In the genomic region with DNA sequence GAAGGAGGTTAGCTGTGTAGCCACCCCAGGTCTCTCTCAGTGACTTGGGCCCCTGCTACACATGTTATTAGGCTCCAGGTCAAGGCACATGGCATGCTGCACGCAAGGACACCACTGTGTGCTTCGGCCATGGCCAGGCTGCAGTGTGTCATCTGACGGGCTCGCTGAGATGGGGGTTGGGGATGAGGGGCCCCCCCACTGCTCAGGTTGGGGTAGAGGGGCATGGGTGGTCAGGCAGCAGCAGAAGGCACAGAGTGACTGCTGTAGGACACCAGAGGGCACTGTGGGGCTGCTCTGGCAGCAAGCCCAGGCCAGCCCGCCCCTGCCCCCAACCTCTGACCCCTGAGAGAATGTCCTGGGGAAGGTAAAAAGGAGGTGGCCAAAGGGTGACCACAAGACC, we compare ENCODE assay signal across 8 cellular contexts. TPM values are rescaled to one million over a fixed set of nuclear protein-coding genes. Genes with fewer than 3 reads are reported as not detected.
A peak's percentile ranks its signal among the peaks of the same experiment; 100 is the strongest.
DNase-seq lines count a peak whose midpoint lies in the region; ATAC-seq and TF ChIP-seq lines count a peak whose summit lies in the region.

No MANE protein-coding gene starts in this region.

- H3K36me3 ChIP-seq in DOHH2 (ENCODE audit: control insufficient read depth, low read length) (peaks cover 8% of the 10 kb centered on the region; the same call in 1 of the 2 replicates), IMR-90 (ENCODE audit: control insufficient read depth, insufficient read depth, low read length) (peaks cover 13% of the 10 kb centered on the region), neural cell (ENCODE audit: insufficient read depth, low read length) (no peaks in the 10 kb centered on the region)

- H2AK5ac ChIP-seq in IMR-90 (ENCODE audit: low read depth, low read length), result peak overlapping the region; percentile 78; the same call in 1 of the 2 replicates

- H3K79me1 ChIP-seq in IMR-90 (ENCODE audit: low read depth in 1 of 2, low read length in 2 of 2), result peaks cover 31 to 95% of the 10 kb centered on the region in 2 experiments

- H3K9me3 ChIP-seq in DOHH2 (ENCODE audit: control insufficient read depth, insufficient read depth, low read length), result no peaks in the 10 kb centered on the region
- H3K9me3 ChIP-seq in IMR-90 (ENCODE audit: control insufficient read depth, insufficient read depth, low read length), result no peaks in the 10 kb centered on the region
- no peaks in the 10 kb centered on the region for H3K9me3 ChIP-seq in neural cell (ENCODE audit: low read length)

- H4K20me1 ChIP-seq in DOHH2 (ENCODE audit: control insufficient read depth, insufficient read depth, low read depth, low read length) (peaks cover 4% of the 10 kb centered on the region), IMR-90 (ENCODE audit: insufficient read depth, low read length) (peaks cover 89% of the 10 kb centered on the region), neural cell (ENCODE audit: insufficient read depth) (no peaks in the 10 kb centered on the region)

- no peak overlapping the region for H2BK5ac ChIP-seq in IMR-90 (ENCODE audit: low read depth, low read length, poor library complexity, severe bottlenecking)

- H3K14ac ChIP-seq in IMR-90 (replicated peaks; ENCODE audit: low read depth, low read length), result no peak overlapping the region

- no peaks in the 10 kb centered on the region for H3K9me3 Mint-ChIP-seq in central memory CD8-positive, alpha-beta T cell

- H3K23ac ChIP-seq in IMR-90 (ENCODE audit: low read depth, low read length), result no peak overlapping the region

- no peak overlapping the region for H3K4ac ChIP-seq in IMR-90 (ENCODE audit: low read depth, low read length)

- peaks cover 57% of the 10 kb centered on the region for H3K4me1 Mint-ChIP-seq in central memory CD8-positive, alpha-beta T cell

- peak overlapping the region; percentile 60 for H2AK9ac ChIP-seq in IMR-90 (replicated peaks; ENCODE audit: low read depth, low read length, poor library complexity)

- no peaks in the 10 kb centered on the region for H3K27me3 Mint-ChIP-seq in central memory CD8-positive, alpha-beta T cell

- H3K4me1 ChIP-seq in DOHH2 (ENCODE audit: control insufficient read depth, low read length) (no peaks in the 10 kb centered on the region), IMR-90 (ENCODE audit: control insufficient read depth, insufficient read depth, low read length) (peaks cover 29% of the 10 kb centered on the region)

- in situ Hi-C loops in IMR-90 (cut with MboI; ENCODE audit: low sequenced_read_pairs), result no loop called here

- peaks cover 31% of the 10 kb centered on the region for H3K9me1 ChIP-seq in IMR-90 (ENCODE audit: insufficient read depth, low read length)

- H3K4me3 Mint-ChIP-seq in central memory CD8-positive, alpha-beta T cell, result no peak overlapping the region

- H3K4me3 ChIP-seq in DOHH2 (ENCODE audit: low read length) (no peak overlapping the region), IMR-90 (ENCODE audit: insufficient read depth, low read depth, low read length) (no peak overlapping the region), neural cell (ENCODE audit: low read length) (no peak overlapping the region)

- H2AFZ ChIP-seq in IMR-90 (replicated peaks; ENCODE audit: low read length, poor library complexity) (peak overlapping the region; percentile 36), neural cell (ENCODE audit: low read depth, low read length) (no peak overlapping the region)

- H3K27me3 ChIP-seq in DOHH2 (ENCODE audit: control insufficient read depth, low read length) (no peaks in the 10 kb centered on the region), IMR-90 (ENCODE audit: control insufficient read depth, insufficient read depth, low read length) (no peaks in the 10 kb centered on the region), neural cell (ENCODE audit: insufficient read depth, low read depth, low read length) (no peaks in the 10 kb centered on the region)

- peak; percentile 52 for TF ChIP-seq CTCF in DOHH2 (IDR thresholded peaks at IDR 0.05; ENCODE audit: low read depth, low read length, poor library complexity, severe bottlenecking)
- TF ChIP-seq CTCF in IMR-90 (conservative IDR thresholded peaks at IDR 0.05; ENCODE audit: low read depth, low read length), result peak; percentile 50
- TF ChIP-seq CTCF in neural cell (IDR thresholded peaks at IDR 0.05; ENCODE audit: poor library complexity, severe bottlenecking), result no peak

- BruUV-seq in IMR-90 (replicated peaks; lab: Mats Ljungman, UMichigan), result no TSS peak

- H2BK20ac ChIP-seq in IMR-90 (ENCODE audit: low read depth, low read length), result no peak overlapping the region

- dilution Hi-C loops in IMR-90 (cut with HindIII; ENCODE audit: low sequenced_read_pairs, unreplicated experiment), result no loop called here

- H3K9me2 ChIP-seq in DOHH2 (replicated peaks; ENCODE audit: control insufficient read depth, low read length) (no peaks in the 10 kb centered on the region), neural cell (ENCODE audit: insufficient read depth, low read length) (no peaks in the 10 kb centered on the region)

- CTCF ChIA-PET in IMR-90 (lab: Yijun Ruan, JAX), result no interaction called here

- DNase-seq in IMR-90, result no peak
- no peak for DNase-seq in central memory CD8-positive, alpha-beta T cell (ENCODE audit: low spot score in 2 of 2)
- DNase-seq in effector CD4-positive, alpha-beta T cell, result no peak
- no peak for DNase-seq in COLO829 (ENCODE audit: low spot score)
- DNase-seq in EL, result no peak

- peak overlapping the region; percentile 46 for H3K27ac Mint-ChIP-seq in central memory CD8-positive, alpha-beta T cell (ENCODE audit: low read depth)

- TF ChIP-seq RAD21 in IMR-90 (IDR thresholded peaks at IDR 0.05; ENCODE audit: low read length) (peak; percentile 57), neural cell (conservative IDR thresholded peaks at IDR 0.05) (peak; percentile 42)

- H4K91ac ChIP-seq in IMR-90 (ENCODE audit: insufficient read depth, low read depth, low read length), result no peak overlapping the region

- intact Hi-C loops in IMR-90 (cut with micrococcal nuclease), result loop anchor here (1.0 kb wide), 1 partner anchor 50 kb away; no protein-coding TSS in a partner anchor

- no peak for TF ChIP-seq EP300 in neural cell (conservative IDR thresholded peaks at IDR 0.05; ENCODE audit: poor library complexity, severe bottlenecking)

- H4K8ac ChIP-seq in IMR-90 (ENCODE audit: low read depth in 2 of 2, low read length in 2 of 2), result no peak overlapping the region; a peak in 1 of 4 replicates

- TF ChIP-seq POLR2A in IMR-90 (IDR thresholded peaks at IDR 0.05; ENCODE audit: low read depth, low read length), result no peak

- H3K27ac ChIP-seq in DOHH2 (ENCODE audit: low read depth, low read length) (no peak overlapping the region), IMR-90 (ENCODE audit: insufficient read depth, low read length) (no peak overlapping the region), neural cell (ENCODE audit: low read length) (no peak overlapping the region)

- H2BK120ac ChIP-seq in IMR-90 (ENCODE audit: low read depth, low read length), result no peak overlapping the region

- no peak overlapping the region for H3K18ac ChIP-seq in IMR-90 (ENCODE audit: low read depth, low read length)

- H3K9ac ChIP-seq in IMR-90 (ENCODE audit: low read depth, low read length) (no peak overlapping the region), neural cell (ENCODE audit: low read length) (no peak overlapping the region)

- H3K4me2 ChIP-seq in DOHH2 (ENCODE audit: low read length) (no peak overlapping the region), IMR-90 (ENCODE audit: low read depth, low read length) (no peak overlapping the region), neural cell (ENCODE audit: low read length) (no peak overlapping the region)

- no peak overlapping the region for H3K56ac ChIP-seq in IMR-90 (ENCODE audit: extremely low read depth, insufficient read depth, low read length)

- POLR2A ChIA-PET in IMR-90 (lab: Charles Lee; ENCODE audit: unreplicated experiment), result no interaction called here

- no peak overlapping the region for H2BK15ac ChIP-seq in IMR-90 (ENCODE audit: low read depth, low read length)

- ATAC-seq in IMR-90 (ENCODE audit: low read depth) (no peak), HG02870 (IDR thresholded peaks at IDR 0.05; ENCODE audit: unreplicated experiment) (no peak)
- ATAC-seq in central memory CD8-positive, alpha-beta T cell (replicated peaks; ENCODE audit: extremely low read depth, poor library complexity, severe bottlenecking), result no peak

- no CpG with 5 or more reads among the region's 5 CpGs for WGBS in IMR-90 (ENCODE audit: extremely low coverage in 2 of 2, insufficient read length in 1 of 2), 2 experiments

- no peak overlapping the region for H4K5ac ChIP-seq in IMR-90 (ENCODE audit: low read depth, low read length)

- H3F3A ChIP-seq in DOHH2 (ENCODE audit: control insufficient read depth, insufficient read depth) (no peaks in the 10 kb centered on the region), neural cell (ENCODE audit: insufficient read depth, low read length, poor library complexity, severe bottlenecking) (no peaks in the 10 kb centered on the region)

- H3K79me2 ChIP-seq in DOHH2 (ENCODE audit: control insufficient read depth, low read length) (peaks cover 27% of the 10 kb centered on the region), neural cell (replicated peaks; ENCODE audit: insufficient read depth, low read length) (no peaks in the 10 kb centered on the region)

- peaks cover 31% of the 10 kb centered on the region for H3K36me3 Mint-ChIP-seq in central memory CD8-positive, alpha-beta T cell (ENCODE audit: insufficient read depth)

TF ChIP-seq in IMR-90, 13 proteins besides CTCF, POLR2A, EP300 and RAD21 (continues in another document):
- TF ChIP-seq SMC3 (IDR thresholded peaks at IDR 0.05; ENCODE audit: low read depth, low read length), result peak; percentile 43

TF ChIP-seq in neural cell, 6 proteins besides CTCF, POLR2A, EP300 and RAD21 (continues in another document):
- TF ChIP-seq TAF1 (IDR thresholded peaks at IDR 0.05; ENCODE audit: low read depth), result no peak
- no peak for TF ChIP-seq POLR2AphosphoS5 (IDR thresholded peaks at IDR 0.05)
- no peak for TF ChIP-seq EZH2 (IDR thresholded peaks at IDR 0.05; ENCODE audit: borderline replicate concordance, insufficient read depth, low read length, poor library complexity, severe bottlenecking)

RNA-seq across cellular contexts. Expression of a gene that starts 32.2 kb away (rescaled TPM):
- total RNA-seq in IMR-90 (2012; rRNA removed), result 3.4 and 3.9 TPM in 2 replicates
- polyA plus RNA-seq in IMR-90 (2012; rRNA removed), result 24.7 and 29.4 TPM in 2 replicates
- 12.2 and 29.5 TPM in 2 replicates for polyA plus RNA-seq in IMR-90 (2012; cell fraction: cytosol; rRNA removed)
- polyA plus RNA-seq in IMR-90 (2012; cell fraction: nucleus; rRNA removed; ENCODE audit: low replicate concordance), result 118 and 248 TPM in 2 replicates
- polyA plus RNA-seq in neural cell, result 123 and 164 TPM in 2 replicates
- polyA minus RNA-seq in neural cell, result 47.0 and 53.0 TPM in 2 replicates

RNA-seq across cellular contexts. Expression of a gene that starts 51.0 kb away (rescaled TPM):
- total RNA-seq in IMR-90 (2012; rRNA removed), result 13.3 and 14.9 TPM in 2 replicates
- polyA plus RNA-seq in IMR-90 (2012; rRNA removed), result 39.7 and 48.1 TPM in 2 replicates
- polyA plus RNA-seq in IMR-90 (2012; cell fraction: cytosol; rRNA removed), result 36.0 and 75.3 TPM in 2 replicates
- polyA plus RNA-seq in IMR-90 (2012; cell fraction: nucleus; rRNA removed; ENCODE audit: low replicate concordance), result 110 and 323 TPM in 2 replicates
- 148 and 166 TPM in 2 replicates for polyA plus RNA-seq in neural cell
- polyA minus RNA-seq in neural cell, result 75.0 and 80.3 TPM in 2 replicates

RNA-seq across cellular contexts. Expression of a gene that starts 51.7 kb away (rescaled TPM):
- 6.3 and 6.7 TPM in 2 replicates for total RNA-seq in IMR-90 (2012; rRNA removed)
- 13.1 and 15.0 TPM in 2 replicates for polyA plus RNA-seq in IMR-90 (2012; rRNA removed)
- polyA plus RNA-seq in IMR-90 (2012; cell fraction: cytosol; rRNA removed), result 6.3 and 15.8 TPM in 2 replicates
- 23.8 and 42.6 TPM in 2 replicates for polyA plus RNA-seq in IMR-90 (2012; cell fraction: nucleus; rRNA removed; ENCODE audit: low replicate concordance)
- 7.2 and 8.8 TPM in 2 replicates for polyA plus RNA-seq in neural cell
- 8.9 and 12.4 TPM in 2 replicates for polyA minus RNA-seq in neural cell
